Comparison of ENCODE assay signal across 16 cellular contexts in genomic region chr10:29481906-29482440, GRCh38.
DNase-seq lines count a peak whose midpoint lies in the region; ATAC-seq, FAIRE-seq and TF ChIP-seq lines count a peak whose summit lies in the region.
"Had no signal": no experiment of that assay in that cellular context is flagged by ENCODE, and none has a peak within 500 bp of the region (broad histone marks: within the 10 kb centered on the region; RNA-seq: fewer than 3 reads in every experiment).

No MANE protein-coding gene starts in this region.

- TF ChIP-seq EP300 in HepG2 (IDR thresholded peaks at IDR 0.05; ENCODE audit: low read depth in 2 of 2, low read length in 2 of 2) (no peak), HepG2 (CRISPR knock-in tag; IDR thresholded peaks at IDR 0.05; ENCODE audit: borderline replicate concordance) (no peak)

- no peak for DNase-seq in right cardiac atrium
- no peak for DNase-seq in cardiac septum (ENCODE audit: low spot score)
- no peak for DNase-seq in activated naive CD8-positive, alpha-beta T cell treated with anti-CD3 and anti-CD28 coated beads for 36 hours
- DNase-seq in HepG2 (ENCODE audit: low spot score) = peak; percentile 62
- no peak for DNase-seq in thyroid gland
- DNase-seq in activated T-helper 1 cell treated with anti-CD3 and anti-CD28 coated beads, Interleukin-12 subunit alpha, Interleukin-12 subunit beta, Interleukin-2, Interleukin-4 antibody, amounts not matched to agents 30 ng/mL and 10 ng/mL and 1 ng/mL, durations not matched to agents 14 hours and 24 hours and 36 hours (ENCODE audit: low spot score) = no peak
- DNase-seq: effector CD4-positive, alpha-beta T cell; NCI-H187; NCI-H345; stimulated activated CD4-positive, alpha-beta T cell treated with anti-CD3 and anti-CD28 coated beads, Interleukin-4, amount 100 ng/mL, for 1 hour had no signal

- ATAC-seq in right cardiac atrium (peak; percentile 22 to 25), HepG2 (peak; percentile 56), GM21515 (IDR thresholded peaks at IDR 0.05; ENCODE audit: unreplicated experiment) (no peak), HG03342 (IDR thresholded peaks at IDR 0.05; ENCODE audit: unreplicated experiment) (no peak)

- H3K27ac Mint-ChIP-seq in activated naive CD8-positive, alpha-beta T cell treated with anti-CD3 and anti-CD28 coated beads for 36 hours = peak overlapping the region; percentile 89
- no peak overlapping the region for H3K27ac Mint-ChIP-seq in activated T-helper 1 cell treated with anti-CD3 and anti-CD28 coated beads, Interleukin-12 subunit alpha, Interleukin-12 subunit beta, Interleukin-2, Interleukin-4 antibody, amounts not matched to agents 30 ng/mL and 10 ng/mL and 1 ng/mL, durations not matched to agents 14 hours and 24 hours and 36 hours

- H3K9me3 Mint-ChIP-seq in activated naive CD8-positive, alpha-beta T cell treated with anti-CD3 and anti-CD28 coated beads for 36 hours = no peaks in the 10 kb centered on the region
- H3K9me3 Mint-ChIP-seq in activated T-helper 1 cell treated with anti-CD3 and anti-CD28 coated beads, Interleukin-12 subunit alpha, Interleukin-12 subunit beta, Interleukin-2, Interleukin-4 antibody, amounts not matched to agents 30 ng/mL and 10 ng/mL and 1 ng/mL, durations not matched to agents 14 hours and 24 hours and 36 hours = no peaks in the 10 kb centered on the region
- H3K9me3 Mint-ChIP-seq: activated naive CD4-positive, alpha-beta T cell treated with anti-CD3 and anti-CD28 coated beads, Interleukin-2, amount 50 U/mL, for 24 hours; WTC11 had no signal

- TF ChIP-seq POLR2A in HepG2 (IDR thresholded peaks at IDR 0.05; ENCODE audit: insufficient read depth in 1 of 2, low read depth in 2 of 2, low read length in 2 of 2) = no peak
- no peak for TF ChIP-seq POLR2A in thyroid gland (IDR thresholded peaks at IDR 0.05)

- peaks cover 19% of the 10 kb centered on the region for H3K36me3 Mint-ChIP-seq in activated naive CD8-positive, alpha-beta T cell treated with anti-CD3 and anti-CD28 coated beads for 36 hours
- peaks cover 11% of the 10 kb centered on the region for H3K36me3 Mint-ChIP-seq in activated T-helper 1 cell treated with anti-CD3 and anti-CD28 coated beads, Interleukin-12 subunit alpha, Interleukin-12 subunit beta, Interleukin-2, Interleukin-4 antibody, amounts not matched to agents 30 ng/mL and 10 ng/mL and 1 ng/mL, durations not matched to agents 14 hours and 24 hours and 36 hours (ENCODE audit: low read depth)

- H4K20me1 ChIP-seq in HepG2 (ENCODE audit: insufficient read depth, low read length) = no peaks in the 10 kb centered on the region

- H3K4me2 ChIP-seq in HepG2 (ENCODE audit: low read depth, low read length) = no peak overlapping the region

- in situ Hi-C loops in HepG2 (cut with HindIII; ENCODE audit: extremely low pct_ligation_motif_present, low pct_unique_long_range_greater_than_20kb) = no loop called here

- 83% methylated on average over 5 of the region's 5 CpGs for WGBS in right cardiac atrium
- 86% methylated on average over 5 of the region's 5 CpGs for WGBS in HepG2 (ENCODE audit: low lambda C conversion rate)
- 87 to 88% methylated on average over 5 of the region's 5 CpGs for WGBS in thyroid gland, 2 donors

- peak; percentile 15 for FAIRE-seq in HepG2 (lab: Jason Lieb, UNC)

- no peak overlapping the region for H3K27ac ChIP-seq in right cardiac atrium (ENCODE audit: low read length)
- H3K27ac ChIP-seq in HepG2 (ENCODE audit: extremely low read length, insufficient read depth, low read length) = no peak overlapping the region
- peak overlapping the region in 2 of 3 donors; percentile 36 to 51 for H3K27ac ChIP-seq in thyroid gland
- H3K27ac ChIP-seq: suprapubic skin had no signal

- H2AFZ ChIP-seq in HepG2 (ENCODE audit: low read length) = no peak overlapping the region

- H3K4me1 Mint-ChIP-seq in activated naive CD8-positive, alpha-beta T cell treated with anti-CD3 and anti-CD28 coated beads for 36 hours = peaks cover 34% of the 10 kb centered on the region
- peaks cover 36% of the 10 kb centered on the region for H3K4me1 Mint-ChIP-seq in activated T-helper 1 cell treated with anti-CD3 and anti-CD28 coated beads, Interleukin-12 subunit alpha, Interleukin-12 subunit beta, Interleukin-2, Interleukin-4 antibody, amounts not matched to agents 30 ng/mL and 10 ng/mL and 1 ng/mL, durations not matched to agents 14 hours and 24 hours and 36 hours (ENCODE audit: low read depth)

- no peak overlapping the region for H3K4me3 ChIP-seq in right cardiac atrium (ENCODE audit: low read length)
- H3K4me3 ChIP-seq in HepG2 (replicated peaks in 1 of 3; ENCODE audit: insufficient read depth in 1 of 3, low read depth in 2 of 3, low read length in 3 of 3) = no peak overlapping the region
- H3K4me3 ChIP-seq in thyroid gland (replicated peaks in 1 of 3) = no peak overlapping the region
- H3K4me3 ChIP-seq: suprapubic skin had no signal

- H3K27me3 ChIP-seq in right cardiac atrium (ENCODE audit: control insufficient read depth, insufficient read depth) = no peaks in the 10 kb centered on the region
- H3K27me3 ChIP-seq in HepG2 (ENCODE audit: control insufficient read depth in 1 of 2, insufficient read depth in 2 of 2, low read length in 2 of 2) = no peaks in the 10 kb centered on the region
- no peaks in the 10 kb centered on the region for H3K27me3 ChIP-seq in thyroid gland
- H3K27me3 ChIP-seq: suprapubic skin had no signal

- BruUV-seq in HepG2 (replicated peaks; lab: Mats Ljungman, UMichigan) = no TSS peak

- intact Hi-C loops in right cardiac atrium (cut with DNase I) (no loop called here), cardiac septum (cut with DNase I) (no loop called here), HepG2 (cut with micrococcal nuclease; ENCODE audit: unreplicated experiment) (no loop called here), thyroid gland (cut with DNase I) (no loop called here)
- intact Hi-C loops in activated T-helper 1 cell treated with anti-CD3 and anti-CD28 coated beads, Interleukin-12 subunit alpha, Interleukin-12 subunit beta, Interleukin-2, Interleukin-4 antibody, amounts not matched to agents 30 ng/mL and 10 ng/mL and 1 ng/mL, durations not matched to agents 14 hours and 24 hours and 36 hours (cut with micrococcal nuclease) = no loop called here

- H3K27me3 Mint-ChIP-seq in activated naive CD8-positive, alpha-beta T cell treated with anti-CD3 and anti-CD28 coated beads for 36 hours = no peaks in the 10 kb centered on the region
- H3K27me3 Mint-ChIP-seq in activated T-helper 1 cell treated with anti-CD3 and anti-CD28 coated beads, Interleukin-12 subunit alpha, Interleukin-12 subunit beta, Interleukin-2, Interleukin-4 antibody, amounts not matched to agents 30 ng/mL and 10 ng/mL and 1 ng/mL, durations not matched to agents 14 hours and 24 hours and 36 hours (ENCODE audit: insufficient read depth) = no peaks in the 10 kb centered on the region
- H3K27me3 Mint-ChIP-seq: activated naive CD4-positive, alpha-beta T cell treated with anti-CD3 and anti-CD28 coated beads, Interleukin-2, amount 50 U/mL, for 24 hours had no signal

- H3K4me3 Mint-ChIP-seq in activated naive CD8-positive, alpha-beta T cell treated with anti-CD3 and anti-CD28 coated beads for 36 hours = no peak overlapping the region
- no peak overlapping the region for H3K4me3 Mint-ChIP-seq in activated T-helper 1 cell treated with anti-CD3 and anti-CD28 coated beads, Interleukin-12 subunit alpha, Interleukin-12 subunit beta, Interleukin-2, Interleukin-4 antibody, amounts not matched to agents 30 ng/mL and 10 ng/mL and 1 ng/mL, durations not matched to agents 14 hours and 24 hours and 36 hours
- H3K4me3 Mint-ChIP-seq: activated naive CD4-positive, alpha-beta T cell treated with anti-CD3 and anti-CD28 coated beads, Interleukin-2, amount 50 U/mL, for 24 hours; T-helper 1 cell treated with Interleukin-12 subunit alpha and Interleukin-12 subunit beta and Interleukin-4 antibody, amounts not matched to agents 30 μg/mL and 1 μg/mL, for 36 hours; WTC11 had no signal

- no peaks in the 10 kb centered on the region for H3K9me3 ChIP-seq in right cardiac atrium (ENCODE audit: control insufficient read depth, low read length)
- H3K9me3 ChIP-seq in HepG2 (ENCODE audit: low read length) = no peaks in the 10 kb centered on the region
- H3K9me3 ChIP-seq in thyroid gland = no peaks in the 10 kb centered on the region
- H3K9me3 ChIP-seq: suprapubic skin had no signal

- TF ChIP-seq CTCF in HepG2 (CRISPR knock-in tag; IDR thresholded peaks at IDR 0.05) (no peak), thyroid gland (IDR thresholded peaks at IDR 0.05) (no peak)

- POLR2A ChIA-PET in HepG2 (lab: Yijun Ruan, JAX) = interaction anchor here (0.6 kb wide), 1 partner anchor 27 kb away, joined by 3 read pairs; no protein-coding TSS in a partner anchor

- no peak for TF ChIP-seq RAD21 in HepG2 (CRISPR knock-in tag; IDR thresholded peaks at IDR 0.05)

- CTCF ChIA-PET in HepG2 (lab: Yijun Ruan, JAX; ENCODE audit: low intra/inter-chr PET ratio, low total read pairs) = no interaction called here

- no peaks in the 10 kb centered on the region for H3K79me2 ChIP-seq in HepG2 (ENCODE audit: insufficient read depth, low read length)

- H3K36me3 ChIP-seq in HepG2 (replicated peaks in 1 of 2; ENCODE audit: control insufficient read depth in 1 of 2, insufficient read depth in 2 of 2, low read length in 2 of 2) (peaks cover 0 to 6% of the 10 kb centered on the region in 2 experiments; a peak in 1 of 5 replicates), thyroid gland (peaks cover 32 to 40% of the 10 kb centered on the region in 2 donors)

- H3K9ac ChIP-seq in HepG2 (ENCODE audit: insufficient read depth, low read depth, low read length) = no peak overlapping the region

- H3K4me1 ChIP-seq in right cardiac atrium (ENCODE audit: control insufficient read depth, insufficient read depth, low read length) (peaks cover 2% of the 10 kb centered on the region), HepG2 (ENCODE audit: insufficient read depth, low read length) (peaks cover 28% of the 10 kb centered on the region), thyroid gland (peaks cover 12 to 16% of the 10 kb centered on the region in 2 donors)

TF ChIP-seq in HepG2, 621 proteins besides CTCF, POLR2A, EP300 and RAD21 (continues in another document):
- peak; percentile 39; the same call in 1 of the 2 replicates for TF ChIP-seq RARA (CRISPR knock-in tag; IDR thresholded peaks at IDR 0.05)
- peak; percentile 81; the same call in 1 of the 2 replicates for TF ChIP-seq ZNF362 (CRISPR knock-in tag; IDR thresholded peaks at IDR 0.05; ENCODE audit: borderline replicate concordance)
- TF ChIP-seq NCOA2 (CRISPR knock-in tag; IDR thresholded peaks at IDR 0.05) = 0 out of 2 replicates have a peak, but pooled peaks have one; percentile 15

Comparison
In these comparisons a context has a peak if more than half of its experiments do, and no peak if none do; other contexts are left out.
1. ATAC-seq: peak in right cardiac atrium (2 of 2) and HepG2 (single experiment); none in GM21515 (single experiment) and HG03342 (single experiment).
2. H3K27ac ChIP-seq: peak in thyroid gland (2 of 3); none in right cardiac atrium (single experiment) and HepG2 (single experiment).